ENCODE assay signal across 14 cellular contexts in the genomic region with DNA sequence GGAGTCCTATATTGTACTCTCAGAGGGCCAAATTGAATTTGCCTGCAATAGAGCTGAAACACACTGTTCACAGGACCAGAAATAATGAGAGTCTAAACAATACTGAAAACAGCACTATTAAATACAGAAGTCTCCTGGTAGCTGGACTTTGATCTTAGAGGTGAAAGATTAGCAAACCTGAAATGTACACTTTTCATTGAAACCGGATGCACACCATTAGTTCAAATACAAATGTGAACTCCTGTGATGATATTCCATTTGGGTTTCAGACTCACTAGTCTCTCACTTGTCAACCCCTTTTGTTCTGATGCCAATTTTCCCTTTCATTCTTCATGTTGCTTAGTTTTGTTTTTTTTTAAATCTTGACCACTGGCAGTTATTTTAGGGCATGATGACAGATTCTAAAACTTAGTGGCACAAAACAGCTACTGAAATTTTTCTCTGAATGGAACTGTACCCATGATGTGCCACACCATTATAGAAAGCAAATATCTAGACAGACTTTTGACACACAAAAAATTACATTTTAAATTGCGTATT. TPM values are rescaled to one million over a fixed set of nuclear protein-coding genes. Genes with fewer than 3 reads are reported as not detected.
DNase-seq lines count a peak whose midpoint lies in the region; ATAC-seq and TF ChIP-seq lines count a peak whose summit lies in the region.
"Had no signal": no experiment of that assay in that cellular context is flagged by ENCODE, and none has a peak within 500 bp of the region (broad histone marks: within the 10 kb centered on the region; RNA-seq: fewer than 3 reads in every experiment).

No MANE protein-coding gene starts in this region.

- no peak overlapping the region for H3K27ac ChIP-seq in transverse colon
- H3K27ac ChIP-seq: HL-60 had no signal

- H3K36me3 ChIP-seq in transverse colon: no peaks in the 10 kb centered on the region

- 70 to 77% methylated on average over 2 of the region's 2 CpGs for WGBS in transverse colon (ENCODE audit: low coverage in 1 of 2), 2 donors

- DNase-seq in GM13977 (ENCODE audit: low spot score) (peak; percentile 36), transverse colon (no peak), GOT3 (lab: John Stamatoyannopoulos, UW) (no peak), KBM-7 (no peak)
- DNase-seq: activated CD4-positive, alpha-beta memory T cell treated with anti-CD3 and anti-CD28 coated beads for 36 hours; activated naive CD8-positive, alpha-beta T cell treated with anti-CD3 and anti-CD28 coated beads, Interleukin-2, amount 10 ng/mL, durations not matched to agents 7 days and 5 days; dermis blood vessel endothelial cell; left colon; stimulated activated CD4-positive, alpha-beta T cell treated with anti-CD3 and anti-CD28 coated beads, Interleukin-12 subunit alpha, Interleukin-12 subunit beta, amount 100 ng/mL, for 4 hours had no signal

- no peak for TF ChIP-seq CTCF in GM13977 (IDR thresholded peaks at IDR 0.05; ENCODE audit: extremely low read depth, insufficient read depth, missing control alignments)
- TF ChIP-seq CTCF in transverse colon (IDR thresholded peaks at IDR 0.05): no peak

- TF ChIP-seq EP300 in transverse colon (IDR thresholded peaks at IDR 0.05; ENCODE audit: low read depth): no peak

- in situ Hi-C loops in GM13977 (cut with MboI; ENCODE audit: low pct_unique_long_range_greater_than_20kb, low sequenced_read_pairs, unreplicated experiment): loop anchor here (25.0 kb wide), 1 partner anchor 599 kb away; the partner anchor contains the start of genes CENPL and DARS2
- in situ Hi-C loops in transverse colon (cut with MboI; ENCODE audit: low pct_ligation_motif_present in 1 of 4, low pct_unique_long_range_greater_than_20kb in 1 of 4, low sequenced_read_pairs in 3 of 4): loop anchor here in 1 of 4 donors (10.0 kb wide), 1 partner anchor 468 kb away; no protein-coding TSS in a partner anchor
- in situ Hi-C loops in KBM-7 (cut with MboI; ENCODE audit: low pct_unique_long_range_greater_than_20kb, low sequenced_read_pairs): no loop called here

- no peaks in the 10 kb centered on the region for H3K9me3 ChIP-seq in transverse colon

- no peaks in the 10 kb centered on the region for H3K27me3 ChIP-seq in transverse colon

- intact Hi-C loops in transverse colon (cut with DNase I; ENCODE audit: low total_unique reads): no loop called here

- ATAC-seq in GM19397 (IDR thresholded peaks at IDR 0.05; ENCODE audit: unreplicated experiment) (peak; percentile 78), HG02852 (IDR thresholded peaks at IDR 0.05; ENCODE audit: unreplicated experiment) (peak; percentile 72), HG03520 (IDR thresholded peaks at IDR 0.05; ENCODE audit: unreplicated experiment) (peak; percentile 75), GM19455 (IDR thresholded peaks at IDR 0.05; ENCODE audit: unreplicated experiment) (no peak)
- ATAC-seq: left colon had no signal

- H3K4me1 ChIP-seq in transverse colon: peaks cover 0 to 14% (median 7%) of the 10 kb centered on the region in 4 donors

- TF ChIP-seq POLR2A in transverse colon (IDR thresholded peaks at IDR 0.05): no peak

- H3K4me3 ChIP-seq in transverse colon: no peak overlapping the region

RNA-seq across cellular contexts. Expression of gene TNFSF4, which starts 5.9 kb away (rescaled TPM):
- total RNA-seq in transverse colon: 1 to 10 TPM in 3 of 4 donors, not detected in 1; 1.4 to 1.6 (median 1.5) TPM
